In the genomic region with DNA sequence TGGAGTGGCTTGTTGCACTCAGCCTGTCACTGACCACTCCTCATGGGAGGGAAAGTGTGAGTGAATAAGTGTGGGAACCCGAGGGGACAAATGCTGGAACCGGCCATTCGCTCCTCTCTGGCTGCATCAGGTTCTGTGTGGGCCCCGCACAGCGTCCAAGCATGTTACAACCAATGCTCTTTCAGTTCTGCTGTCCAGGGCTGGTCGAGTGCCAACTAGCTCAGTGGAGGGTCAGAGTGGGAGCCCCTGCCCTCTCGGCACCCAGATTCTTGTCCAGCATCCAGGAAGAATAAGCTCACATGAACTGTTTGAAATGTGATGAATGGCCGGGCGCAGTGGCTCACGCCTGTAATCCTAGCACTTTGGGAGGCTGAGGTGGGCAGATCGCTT, we compare ENCODE assay signal across 27 cellular contexts. TPM values are rescaled to one million over a fixed set of nuclear protein-coding genes. Genes with fewer than 3 reads are reported as not detected.
"Had no signal": no experiment of that assay in that cellular context is flagged by ENCODE, and none has a peak within 500 bp of the region (broad histone marks: within the 10 kb centered on the region; RNA-seq: fewer than 3 reads in every experiment).

No MANE protein-coding gene starts in this region.

- H3K27ac ChIP-seq: colonic mucosa, foreskin keratinocyte, lower lobe of right lung, prostate gland, right lobe of liver, testis had no signal

- H3K36me3 Mint-ChIP-seq: brain; stimulated activated effector memory CD8-positive, alpha-beta T cell treated with anti-CD3 and anti-CD28 coated beads, Interleukin-12 subunit alpha, Interleukin-12 subunit beta, amount 100 ng/mL, for 72 hours; T-cell had no signal

- H3K36me3 ChIP-seq: colonic mucosa, lower lobe of right lung, prostate gland, right lobe of liver, upper lobe of left lung had no signal

- H3K27ac Mint-ChIP-seq: activated CD4-positive, alpha-beta T cell treated with anti-CD3 and anti-CD28 coated beads, Interleukin-2, amount 10 ng/mL, durations not matched to agents 24 days and 14 days; activated CD8-positive, alpha-beta T cell treated with anti-CD3 and anti-CD28 coated beads, Interleukin-2, amount 10 ng/mL, durations not matched to agents 7 days and 5 days; activated naive CD4-positive, alpha-beta T cell treated with anti-CD3 and anti-CD28 coated beads for 36 hours; activated naive CD8-positive, alpha-beta T cell treated with anti-CD3 and anti-CD28 coated beads, Interleukin-2, amount 50 U/mL, for 24 hours; activated T-cell treated with anti-CD3 and anti-CD28 coated beads, Interleukin-2, amount 50 U/mL, for 24 hours; activated T-helper 2 cell treated with anti-CD3 and anti-CD28 coated beads, Interferon-gamma antibody, Interleukin-2, Interleukin-4, amounts not matched to agents 10 μg/mL and 5 μg/mL and 100 μg/mL, durations not matched to agents 14 hours and 24 hours and 36 hours had no signal

- H3K4me1 ChIP-seq: colonic mucosa, foreskin keratinocyte, prostate gland, testis had no signal

- ATAC-seq: activated CD8-positive, alpha-beta T cell treated with anti-CD3 and anti-CD28 coated beads, Interleukin-2, amount 10 ng/mL, durations not matched to agents 7 days and 5 days; activated naive CD8-positive, alpha-beta T cell treated with anti-CD3 and anti-CD28 coated beads, Interleukin-2, amount 50 U/mL, for 24 hours; foreskin keratinocyte; SK-N-SH treated with all-trans-retinoic acid at 6 μM for 48 hours; stimulated activated effector memory CD8-positive, alpha-beta T cell treated with anti-CD3 and anti-CD28 coated beads, Interleukin-12 subunit alpha, Interleukin-12 subunit beta, amount 100 ng/mL, for 72 hours; T-cell had no signal

- H3K9me3 Mint-ChIP-seq: activated CD4-positive, alpha-beta T cell treated with anti-CD3 and anti-CD28 coated beads, Interleukin-2, amount 10 ng/mL, durations not matched to agents 24 days and 14 days; activated naive CD4-positive, alpha-beta T cell treated with anti-CD3 and anti-CD28 coated beads for 36 hours; activated naive CD8-positive, alpha-beta T cell treated with anti-CD3 and anti-CD28 coated beads, Interleukin-2, amount 50 U/mL, for 24 hours; activated T-cell treated with anti-CD3 and anti-CD28 coated beads, Interleukin-2, amount 50 U/mL, for 24 hours; activated T-helper 2 cell treated with anti-CD3 and anti-CD28 coated beads, Interferon-gamma antibody, Interleukin-2, Interleukin-4, amounts not matched to agents 10 μg/mL and 5 μg/mL and 100 μg/mL, durations not matched to agents 14 hours and 24 hours and 36 hours; central memory CD8-positive, alpha-beta T cell; stimulated activated effector memory CD8-positive, alpha-beta T cell treated with anti-CD3 and anti-CD28 coated beads, Interleukin-12 subunit alpha, Interleukin-12 subunit beta, amount 100 ng/mL, for 72 hours; T-cell had no signal

- FAIRE-seq: small intestine had no signal

- H3K4me3 Mint-ChIP-seq: activated CD4-positive, alpha-beta T cell treated with anti-CD3 and anti-CD28 coated beads, Interleukin-2, amount 10 ng/mL, durations not matched to agents 24 days and 14 days; activated CD8-positive, alpha-beta T cell treated with anti-CD3 and anti-CD28 coated beads, Interleukin-2, amount 10 ng/mL, durations not matched to agents 7 days and 5 days; activated naive CD4-positive, alpha-beta T cell treated with anti-CD3 and anti-CD28 coated beads for 36 hours; activated naive CD8-positive, alpha-beta T cell treated with anti-CD3 and anti-CD28 coated beads, Interleukin-2, amount 50 U/mL, for 24 hours; activated T-cell treated with anti-CD3 and anti-CD28 coated beads, Interleukin-2, amount 50 U/mL, for 24 hours; brain; central memory CD8-positive, alpha-beta T cell; nephron progenitor cell; stimulated activated effector memory CD8-positive, alpha-beta T cell treated with anti-CD3 and anti-CD28 coated beads, Interleukin-12 subunit alpha, Interleukin-12 subunit beta, amount 100 ng/mL, for 72 hours had no signal

- H3K4me3 ChIP-seq: colonic mucosa, lower lobe of right lung, prostate gland, right lobe of liver, testis, upper lobe of left lung had no signal

- H3K9me3 ChIP-seq: colonic mucosa, lower lobe of right lung, prostate gland, right lobe of liver, testis, upper lobe of left lung had no signal

- H3K27me3 ChIP-seq: colonic mucosa, right lobe of liver, testis, upper lobe of left lung had no signal

- H3K4me1 Mint-ChIP-seq: central memory CD8-positive, alpha-beta T cell; stimulated activated effector memory CD8-positive, alpha-beta T cell treated with anti-CD3 and anti-CD28 coated beads, Interleukin-12 subunit alpha, Interleukin-12 subunit beta, amount 100 ng/mL, for 72 hours had no signal

- DNase-seq: activated CD4-positive, alpha-beta T cell treated with anti-CD3 and anti-CD28 coated beads, Interleukin-2, amount 10 ng/mL, durations not matched to agents 24 days and 14 days; activated CD4-positive, CD25-positive, alpha-beta regulatory T cell; activated CD8-positive, alpha-beta T cell treated with anti-CD3 and anti-CD28 coated beads, Interleukin-2, amount 10 ng/mL, durations not matched to agents 7 days and 5 days; activated naive CD4-positive, alpha-beta T cell treated with anti-CD3 and anti-CD28 coated beads for 36 hours; activated naive CD8-positive, alpha-beta T cell treated with anti-CD3 and anti-CD28 coated beads, Interleukin-2, amount 50 U/mL, for 24 hours; activated T-cell treated with anti-CD3 and anti-CD28 coated beads, Interleukin-2, amount 50 U/mL, for 24 hours; anterior cingulate cortex; colonic mucosa; foreskin keratinocyte; nephron progenitor cell; right lobe of liver; small intestine; stimulated activated CD4-positive, alpha-beta T cell treated with anti-CD3 and anti-CD28 coated beads, Interleukin-4, amount 100 ng/mL, for 24 hours; T-cell; T1000; testis had no signal

- H3K27me3 Mint-ChIP-seq: activated naive CD8-positive, alpha-beta T cell treated with anti-CD3 and anti-CD28 coated beads, Interleukin-2, amount 50 U/mL, for 24 hours; activated T-cell treated with anti-CD3 and anti-CD28 coated beads, Interleukin-2, amount 50 U/mL, for 24 hours; central memory CD8-positive, alpha-beta T cell; T-cell had no signal

RNA-seq across cellular contexts. Expression of gene FBXO47, which starts 48.3 kb away (rescaled TPM):
- total RNA-seq: activated CD8-positive, alpha-beta T cell treated with anti-CD3 and anti-CD28 coated beads, Interleukin-2, amount 10 ng/mL, durations not matched to agents 7 days and 5 days; activated T-helper 2 cell treated with anti-CD3 and anti-CD28 coated beads, Interferon-gamma antibody, Interleukin-2, Interleukin-4, amounts not matched to agents 10 μg/mL and 5 μg/mL and 100 μg/mL, durations not matched to agents 14 hours and 24 hours and 36 hours; colonic mucosa; epithelial cell of proximal tubule; foreskin keratinocyte; kidney epithelial cell; lower lobe of right lung; omental fat pad; right lobe of liver; T-cell; upper lobe of left lung had no signal
- polyA plus RNA-seq: foreskin keratinocyte had no signal
